15 cellular contexts compared by ENCODE assay signal in genomic region chr5:138140268-138140667, GRCh38. TPM values are rescaled to one million over a fixed set of nuclear protein-coding genes. Genes with fewer than 3 reads are reported as not detected.
A peak's percentile ranks its signal among the peaks of the same experiment; 100 is the strongest.
DNase-seq lines count a peak whose midpoint lies in the region; ATAC-seq, FAIRE-seq and TF ChIP-seq lines count a peak whose summit lies in the region.
"Had no signal": no experiment of that assay in that cellular context is flagged by ENCODE, and none has a peak within 500 bp of the region (broad histone marks: within the 10 kb centered on the region; RNA-seq: fewer than 3 reads in every experiment).

No MANE protein-coding gene starts in this region.

- H4K91ac ChIP-seq in neuronal stem cell (ENCODE audit: low read depth, low read length, poor library complexity), result no peak overlapping the region

- TF ChIP-seq CTCF in HepG2 (CRISPR knock-in tag; IDR thresholded peaks at IDR 0.05) (no peak), right lobe of liver (IDR thresholded peaks at IDR 0.05) (no peak), mesothelial cell of epicardium (IDR thresholded peaks at IDR 0.05; ENCODE audit: unreplicated experiment) (no peak)

- H2AFZ ChIP-seq in HepG2 (ENCODE audit: low read length), result no peak overlapping the region
- H2AFZ ChIP-seq in neuronal stem cell (ENCODE audit: low read length), result peak overlapping the region; percentile 96

- no peak for TF ChIP-seq POLR2A in HepG2 (IDR thresholded peaks at IDR 0.05; ENCODE audit: insufficient read depth in 1 of 2, low read depth in 2 of 2, low read length in 2 of 2)
- no peak for TF ChIP-seq POLR2A in right lobe of liver (IDR thresholded peaks at IDR 0.05)

- TF ChIP-seq EP300 in HepG2 (IDR thresholded peaks at IDR 0.05; ENCODE audit: low read depth in 2 of 2, low read length in 2 of 2) (no peak), HepG2 (CRISPR knock-in tag; IDR thresholded peaks at IDR 0.05; ENCODE audit: borderline replicate concordance) (no peak)

- WGBS in HepG2 (ENCODE audit: low lambda C conversion rate), result 14% methylated on average over 4 of the region's 4 CpGs
- WGBS in right lobe of liver (ENCODE audit: insufficient coverage, low coverage, low lambda C conversion rate, missing lambda C conversion rate), result 56% methylated on average over 4 of the region's 4 CpGs
- no CpG with 5 or more reads among the region's 4 CpGs for WGBS in neuronal stem cell (ENCODE audit: extremely low coverage in 2 of 2, insufficient read length in 2 of 2, insufficient replicate concordance in 1 of 2), 2 donors

- peak overlapping the region; percentile 10 for H3K4me3 Mint-ChIP-seq in mesothelial cell of epicardium
- H3K4me3 Mint-ChIP-seq: CD4-positive, CD25-positive, alpha-beta regulatory T cell had no signal

- no peak overlapping the region for H3K9ac ChIP-seq in HepG2 (ENCODE audit: insufficient read depth, low read depth, low read length)
- no peak overlapping the region for H3K9ac ChIP-seq in neuronal stem cell (ENCODE audit: low read depth, low read length, poor library complexity)
- H3K9ac ChIP-seq: BLaER1 had no signal

- H3K27me3 Mint-ChIP-seq in mesothelial cell of epicardium (ENCODE audit: low read depth), result no peaks in the 10 kb centered on the region

- no peaks in the 10 kb centered on the region for H3K79me2 ChIP-seq in HepG2 (ENCODE audit: insufficient read depth, low read length)

- no peaks in the 10 kb centered on the region for H3K36me3 Mint-ChIP-seq in mesothelial cell of epicardium
- H3K36me3 Mint-ChIP-seq: CD4-positive, CD25-positive, alpha-beta regulatory T cell had no signal

- no peak overlapping the region for H3K18ac ChIP-seq in neuronal stem cell (ENCODE audit: low read length)

- H3K27me3 ChIP-seq in HepG2 (ENCODE audit: control insufficient read depth in 1 of 2, insufficient read depth in 2 of 2, low read length in 2 of 2) (no peaks in the 10 kb centered on the region), right lobe of liver (no peaks in the 10 kb centered on the region), neuronal stem cell (ENCODE audit: control insufficient read depth in 3 of 3, insufficient read depth in 3 of 3, low read depth in 1 of 3, low read length in 3 of 3) (no peaks in the 10 kb centered on the region)
- H3K27me3 ChIP-seq: BLaER1 had no signal

- no peak overlapping the region for H3K27ac ChIP-seq in HepG2 (ENCODE audit: extremely low read length, insufficient read depth, low read length)
- H3K27ac ChIP-seq in right lobe of liver, result no peak overlapping the region
- no peak overlapping the region for H3K27ac ChIP-seq in neuronal stem cell (replicated peaks; ENCODE audit: low read length)
- H3K27ac ChIP-seq: BLaER1 had no signal

- H3K4me1 ChIP-seq in HepG2 (ENCODE audit: insufficient read depth, low read length) (no peaks in the 10 kb centered on the region), right lobe of liver (no peaks in the 10 kb centered on the region), neuronal stem cell (ENCODE audit: control insufficient read depth in 2 of 2, insufficient read depth in 1 of 2, low read depth in 1 of 2, low read length in 2 of 2) (no peaks in the 10 kb centered on the region)

- CTCF ChIA-PET in HepG2 (lab: Yijun Ruan, JAX; ENCODE audit: low intra/inter-chr PET ratio, low total read pairs), result no interaction called here

- H3K9me3 Mint-ChIP-seq in mesothelial cell of epicardium, result no peaks in the 10 kb centered on the region
- H3K9me3 Mint-ChIP-seq: HFFc6 had no signal

- H3K79me1 ChIP-seq in neuronal stem cell (ENCODE audit: low read depth, low read length), result no peaks in the 10 kb centered on the region

- H3K36me3 ChIP-seq in HepG2 (replicated peaks in 1 of 2; ENCODE audit: control insufficient read depth in 1 of 2, insufficient read depth in 2 of 2, low read length in 2 of 2), result no peaks in the 10 kb centered on the region
- H3K36me3 ChIP-seq in right lobe of liver, result no peaks in the 10 kb centered on the region
- H3K36me3 ChIP-seq in neuronal stem cell (replicated peaks in 1 of 2; ENCODE audit: control insufficient read depth in 2 of 2, insufficient read depth in 2 of 2, low read length in 2 of 2), result no peaks in the 10 kb centered on the region
- H3K36me3 ChIP-seq: BLaER1 had no signal

- no peak overlapping the region for H2BK15ac ChIP-seq in neuronal stem cell (ENCODE audit: low read length)

- H4K8ac ChIP-seq in neuronal stem cell (ENCODE audit: low read depth, low read length), result no peak overlapping the region

- POLR2A ChIA-PET in HepG2 (lab: Yijun Ruan, JAX), result no interaction called here

- intact Hi-C loops in HepG2 (cut with micrococcal nuclease; ENCODE audit: unreplicated experiment), result no loop called here
- intact Hi-C loops in right lobe of liver (cut with DNase I), result no loop called here

- no peak overlapping the region for H2AK5ac ChIP-seq in neuronal stem cell (ENCODE audit: low read depth, low read length)

- H3K14ac ChIP-seq in neuronal stem cell (ENCODE audit: low read length), result no peak overlapping the region

- no peak overlapping the region for H3K27ac Mint-ChIP-seq in mesothelial cell of epicardium
- H3K27ac Mint-ChIP-seq: CD4-positive, CD25-positive, alpha-beta regulatory T cell; HFFc6 had no signal

- H3K4me1 Mint-ChIP-seq in mesothelial cell of epicardium, result peaks cover 4% of the 10 kb centered on the region
- H3K4me1 Mint-ChIP-seq: CD4-positive, CD25-positive, alpha-beta regulatory T cell had no signal

- no peak overlapping the region for H3K23ac ChIP-seq in neuronal stem cell (ENCODE audit: low read depth, low read length, poor library complexity)

- H3K4me3 ChIP-seq in HepG2 (replicated peaks in 1 of 3; ENCODE audit: insufficient read depth in 1 of 3, low read depth in 2 of 3, low read length in 3 of 3) (no peak overlapping the region), right lobe of liver (no peak overlapping the region), neuronal stem cell (ENCODE audit: low read length in 2 of 2) (no peak overlapping the region)
- H3K4me3 ChIP-seq: BLaER1 had no signal

- no peaks in the 10 kb centered on the region for H4K20me1 ChIP-seq in HepG2 (ENCODE audit: insufficient read depth, low read length)
- H4K20me1 ChIP-seq: BLaER1 had no signal

- H2BK5ac ChIP-seq in neuronal stem cell (ENCODE audit: low read length), result no peak overlapping the region

- ATAC-seq in HepG2 (no peak), right lobe of liver (no peak)

- H3K4me2 ChIP-seq in HepG2 (ENCODE audit: low read depth, low read length) (no peak overlapping the region), neuronal stem cell (ENCODE audit: insufficient read depth, low read length, poor library complexity, severe bottlenecking) (no peak overlapping the region)

- BruUV-seq in HepG2 (replicated peaks; lab: Mats Ljungman, UMichigan), result no TSS peak

- DNase-seq in HepG2 (ENCODE audit: low spot score), result no peak
- DNase-seq in right lobe of liver, result no peak
- no peak for DNase-seq in mesothelial cell of epicardium (ENCODE audit: low spot score in 2 of 2, unreplicated experiment in 2 of 2)
- no peak for DNase-seq in neuronal stem cell (ENCODE audit: low spot score)
- no peak for DNase-seq in nucleus accumbens (lab: John Stamatoyannopoulos, UW)
- no peak for DNase-seq in NCI-H82 (lab: John Stamatoyannopoulos, UW)
- no peak for DNase-seq in NCI-H1930 (lab: John Stamatoyannopoulos, UW)
- DNase-seq: 8988T; CD4-positive, CD25-positive, alpha-beta regulatory T cell; HCEC 1CT; HFFc6 had no signal

- no peak for TF ChIP-seq RAD21 in HepG2 (CRISPR knock-in tag; IDR thresholded peaks at IDR 0.05)

- no peaks in the 10 kb centered on the region for H3K9me3 ChIP-seq in HepG2 (ENCODE audit: low read length)
- H3K9me3 ChIP-seq in right lobe of liver, result no peaks in the 10 kb centered on the region
- no peaks in the 10 kb centered on the region for H3K9me3 ChIP-seq in neuronal stem cell (replicated peaks in 1 of 2; ENCODE audit: control insufficient read depth in 2 of 2, insufficient read depth in 1 of 2, low read depth in 1 of 2, low read length in 2 of 2)
- H3K9me3 ChIP-seq: BLaER1 had no signal

- in situ Hi-C loops in HepG2 (cut with HindIII; ENCODE audit: extremely low pct_ligation_motif_present, low pct_unique_long_range_greater_than_20kb), result no loop called here

- H2BK12ac ChIP-seq in neuronal stem cell (ENCODE audit: low read length), result no peak overlapping the region

- no peak overlapping the region for H2BK120ac ChIP-seq in neuronal stem cell (ENCODE audit: low read depth, low read length)

- H3K4ac ChIP-seq in neuronal stem cell (ENCODE audit: low read length), result no peak overlapping the region

- no peak for FAIRE-seq in HepG2 (lab: Jason Lieb, UNC)
- FAIRE-seq: HTR-8/SVneo had no signal

RNA-seq across cellular contexts. Expression of gene NME5, which starts 1.0 kb away (rescaled TPM):
- 0.18 and 0.39 TPM in 2 replicates for total RNA-seq in HepG2 (2016; rRNA removed; fragmentation: Illumina TruSeq; extraction: Trizol)
- total RNA-seq in HepG2 (2016; cell fraction: cytosol; rRNA removed; fragmentation: Illumina TruSeq; extraction: Trizol; ENCODE audit: low read depth), result 0.18 TPM in 1 of 2 replicates, not detected in the other
- 0.25 and 0.26 TPM in 2 replicates for total RNA-seq in HepG2 (2016; cell fraction: insoluble cytoplasmic fraction; rRNA removed; fragmentation: Illumina TruSeq; extraction: Trizol)
- not detected in 2 replicates for total RNA-seq in HepG2 (2016; cell fraction: membrane; rRNA removed; fragmentation: Illumina TruSeq; extraction: Trizol)
- total RNA-seq in HepG2 (2016; cell fraction: nucleus; rRNA removed; fragmentation: Illumina TruSeq; extraction: Trizol), result 0.34 TPM in 1 of 2 replicates, not detected in the other
- not detected in 2 replicates for polyA plus RNA-seq in HepG2 (2011; rRNA removed)
- not detected in 2 replicates for polyA plus RNA-seq in HepG2 (2011; cell fraction: cytosol; rRNA removed)
- not detected in 2 replicates for polyA plus RNA-seq in HepG2 (2011; cell fraction: nucleus; rRNA removed)
- not detected in 2 replicates for polyA plus RNA-seq in HepG2 (2012)
- 0.24 TPM in 1 of 2 replicates, not detected in the other for polyA plus RNA-seq in HepG2 (2016; cell fraction: cytosol; fragmentation: Illumina TruSeq; extraction: Trizol; ENCODE audit: low read depth)
- polyA plus RNA-seq in HepG2 (2016; cell fraction: insoluble cytoplasmic fraction; fragmentation: Illumina TruSeq; extraction: Trizol; ENCODE audit: low read depth), result 0.20 and 0.40 TPM in 2 replicates
- polyA plus RNA-seq in HepG2 (2016; cell fraction: membrane; fragmentation: Illumina TruSeq; extraction: Trizol; ENCODE audit: low read depth), result not detected in 2 replicates
- polyA plus RNA-seq in HepG2 (2016; cell fraction: nucleus; fragmentation: Illumina TruSeq; extraction: Trizol; ENCODE audit: insufficient read depth, low read depth), result not detected in 2 replicates
- polyA minus RNA-seq in HepG2 (2011; rRNA and poly(A)+ RNA removed; ENCODE audit: low replicate concordance), result not detected in 2 replicates
- not detected in 2 replicates for polyA minus RNA-seq in HepG2 (2011; cell fraction: cytosol; rRNA and poly(A)+ RNA removed)
- polyA minus RNA-seq in HepG2 (2011; cell fraction: nucleus; rRNA and poly(A)+ RNA removed), result not detected in 2 replicates
- under 1 TPM in 3 of 6 experiments, not detected in 3; 0.22 to 0.32 (median 0.29) TPM for total RNA-seq in right lobe of liver
- total RNA-seq in mesothelial cell of epicardium, result 2.4 to 3.4 TPM (median 2.7 TPM) in 3 replicates
- polyA plus RNA-seq in neuronal stem cell (2013, experiment 1 of 2), result 11.2 TPM
- 11.2 TPM for polyA plus RNA-seq in neuronal stem cell (2013, experiment 2 of 2)
- total RNA-seq: CD4-positive, CD25-positive, alpha-beta regulatory T cell had no signal
- polyA plus RNA-seq: CD4-positive, CD25-positive, alpha-beta regulatory T cell had no signal

RNA-seq across cellular contexts. Expression of gene BRD8, which starts 38.2 kb away (rescaled TPM):
- total RNA-seq in HepG2 (2016; rRNA removed; fragmentation: Illumina TruSeq; extraction: Trizol) (50.6 and 62.5 TPM in 2 replicates), right lobe of liver (10 to 100 TPM in 5 of 6 experiments, 1 to 10 TPM in 1; 9.0 to 33.7 (median 17.0) TPM), mesothelial cell of epicardium (88.7 to 89.3 TPM (median 89.0 TPM) in 3 replicates)
- 11.6 and 13.7 TPM in 2 replicates for total RNA-seq in HepG2 (2016; cell fraction: cytosol; rRNA removed; fragmentation: Illumina TruSeq; extraction: Trizol; ENCODE audit: low read depth)
- total RNA-seq in HepG2 (2016; cell fraction: insoluble cytoplasmic fraction; rRNA removed; fragmentation: Illumina TruSeq; extraction: Trizol), result 47.4 and 59.6 TPM in 2 replicates
- total RNA-seq in HepG2 (2016; cell fraction: membrane; rRNA removed; fragmentation: Illumina TruSeq; extraction: Trizol), result 23.4 and 24.1 TPM in 2 replicates
- 82.0 and 95.0 TPM in 2 replicates for total RNA-seq in HepG2 (2016; cell fraction: nucleus; rRNA removed; fragmentation: Illumina TruSeq; extraction: Trizol)
- polyA plus RNA-seq in HepG2 (2011; rRNA removed), result 57.6 and 71.1 TPM in 2 replicates
- 21.9 and 23.1 TPM in 2 replicates for polyA plus RNA-seq in HepG2 (2011; cell fraction: cytosol; rRNA removed)
- 117 and 118 TPM in 2 replicates for polyA plus RNA-seq in HepG2 (2011; cell fraction: nucleus; rRNA removed)
- 37.3 and 60.0 TPM in 2 replicates for polyA plus RNA-seq in HepG2 (2012)
- 3.8 and 4.9 TPM in 2 replicates for polyA plus RNA-seq in HepG2 (2016; cell fraction: cytosol; fragmentation: Illumina TruSeq; extraction: Trizol; ENCODE audit: low read depth)
- polyA plus RNA-seq in HepG2 (2016; cell fraction: insoluble cytoplasmic fraction; fragmentation: Illumina TruSeq; extraction: Trizol; ENCODE audit: low read depth), result 41.5 and 49.7 TPM in 2 replicates
- 9.2 and 9.8 TPM in 2 replicates for polyA plus RNA-seq in HepG2 (2016; cell fraction: membrane; fragmentation: Illumina TruSeq; extraction: Trizol; ENCODE audit: low read depth)
- polyA plus RNA-seq in HepG2 (2016; cell fraction: nucleus; fragmentation: Illumina TruSeq; extraction: Trizol; ENCODE audit: insufficient read depth, low read depth), result 254 and 256 TPM in 2 replicates
- polyA minus RNA-seq in HepG2 (2011; rRNA and poly(A)+ RNA removed; ENCODE audit: low replicate concordance), result 42.3 and 95.1 TPM in 2 replicates
- 18.9 and 22.9 TPM in 2 replicates for polyA minus RNA-seq in HepG2 (2011; cell fraction: cytosol; rRNA and poly(A)+ RNA removed)
- polyA minus RNA-seq in HepG2 (2011; cell fraction: nucleus; rRNA and poly(A)+ RNA removed), result 77.9 and 82.4 TPM in 2 replicates
- 91.3 TPM for polyA plus RNA-seq in neuronal stem cell (2013, experiment 1 of 2)
- polyA plus RNA-seq in neuronal stem cell (2013, experiment 2 of 2), result 92.0 TPM

RNA-seq across cellular contexts. Expression of gene KIF20A, which starts 38.6 kb away (rescaled TPM):
- total RNA-seq in HepG2 (2016; rRNA removed; fragmentation: Illumina TruSeq; extraction: Trizol), result 66.8 and 91.6 TPM in 2 replicates
- total RNA-seq in HepG2 (2016; cell fraction: cytosol; rRNA removed; fragmentation: Illumina TruSeq; extraction: Trizol; ENCODE audit: low read depth), result 16.2 and 16.7 TPM in 2 replicates
- total RNA-seq in HepG2 (2016; cell fraction: insoluble cytoplasmic fraction; rRNA removed; fragmentation: Illumina TruSeq; extraction: Trizol), result 66.5 and 88.5 TPM in 2 replicates
- 25.5 and 29.6 TPM in 2 replicates for total RNA-seq in HepG2 (2016; cell fraction: membrane; rRNA removed; fragmentation: Illumina TruSeq; extraction: Trizol)
- 50.4 and 55.2 TPM in 2 replicates for total RNA-seq in HepG2 (2016; cell fraction: nucleus; rRNA removed; fragmentation: Illumina TruSeq; extraction: Trizol)
- 12.9 and 17.1 TPM in 2 replicates for polyA plus RNA-seq in HepG2 (2011; rRNA removed)
- polyA plus RNA-seq in HepG2 (2011; cell fraction: cytosol; rRNA removed), result 10.2 and 13.5 TPM in 2 replicates
- 17.4 and 25.0 TPM in 2 replicates for polyA plus RNA-seq in HepG2 (2011; cell fraction: nucleus; rRNA removed)
- 9.1 and 18.8 TPM in 2 replicates for polyA plus RNA-seq in HepG2 (2012)
- 6.5 and 7.7 TPM in 2 replicates for polyA plus RNA-seq in HepG2 (2016; cell fraction: cytosol; fragmentation: Illumina TruSeq; extraction: Trizol; ENCODE audit: low read depth)
- polyA plus RNA-seq in HepG2 (2016; cell fraction: insoluble cytoplasmic fraction; fragmentation: Illumina TruSeq; extraction: Trizol; ENCODE audit: low read depth), result 75.4 and 76.8 TPM in 2 replicates
- polyA plus RNA-seq in HepG2 (2016; cell fraction: membrane; fragmentation: Illumina TruSeq; extraction: Trizol; ENCODE audit: low read depth), result 10.7 and 15.0 TPM in 2 replicates
- 58.3 and 60.2 TPM in 2 replicates for polyA plus RNA-seq in HepG2 (2016; cell fraction: nucleus; fragmentation: Illumina TruSeq; extraction: Trizol; ENCODE audit: insufficient read depth, low read depth)
- polyA minus RNA-seq in HepG2 (2011; rRNA and poly(A)+ RNA removed; ENCODE audit: low replicate concordance), result 71.6 and 227 TPM in 2 replicates
- polyA minus RNA-seq in HepG2 (2011; cell fraction: cytosol; rRNA and poly(A)+ RNA removed), result 18.2 and 22.6 TPM in 2 replicates
- 31.6 and 55.2 TPM in 2 replicates for polyA minus RNA-seq in HepG2 (2011; cell fraction: nucleus; rRNA and poly(A)+ RNA removed)
- 1 to 10 TPM in 3 of 6 experiments, under 1 TPM in 3; 0.55 to 3.3 (median 1.1) TPM for total RNA-seq in right lobe of liver
- total RNA-seq in mesothelial cell of epicardium, result 24.4 to 27.0 TPM (median 26.8 TPM) in 3 replicates
- polyA plus RNA-seq in neuronal stem cell (2013, experiment 1 of 2), result 67.4 TPM
- polyA plus RNA-seq in neuronal stem cell (2013, experiment 2 of 2), result 67.2 TPM

RNA-seq across cellular contexts. Expression of gene WNT8A, which starts 56.4 kb away (rescaled TPM):
- not detected in 2 replicates for total RNA-seq in HepG2 (2016; rRNA removed; fragmentation: Illumina TruSeq; extraction: Trizol)
- total RNA-seq in HepG2 (2016; cell fraction: cytosol; rRNA removed; fragmentation: Illumina TruSeq; extraction: Trizol; ENCODE audit: low read depth), result not detected in 2 replicates
- total RNA-seq in HepG2 (2016; cell fraction: insoluble cytoplasmic fraction; rRNA removed; fragmentation: Illumina TruSeq; extraction: Trizol), result 0.09 TPM in 1 of 2 replicates, not detected in the other
- not detected in 2 replicates for total RNA-seq in HepG2 (2016; cell fraction: membrane; rRNA removed; fragmentation: Illumina TruSeq; extraction: Trizol)
- not detected in 2 replicates for total RNA-seq in HepG2 (2016; cell fraction: nucleus; rRNA removed; fragmentation: Illumina TruSeq; extraction: Trizol)
- 0.04 TPM in 1 of 2 replicates, not detected in the other for polyA plus RNA-seq in HepG2 (2011; rRNA removed)
- not detected in 2 replicates for polyA plus RNA-seq in HepG2 (2011; cell fraction: cytosol; rRNA removed)
- polyA plus RNA-seq in HepG2 (2011; cell fraction: nucleus; rRNA removed), result not detected in 2 replicates
- not detected in 2 replicates for polyA plus RNA-seq in HepG2 (2012)
- not detected in 2 replicates for polyA plus RNA-seq in HepG2 (2016; cell fraction: cytosol; fragmentation: Illumina TruSeq; extraction: Trizol; ENCODE audit: low read depth)
- polyA plus RNA-seq in HepG2 (2016; cell fraction: insoluble cytoplasmic fraction; fragmentation: Illumina TruSeq; extraction: Trizol; ENCODE audit: low read depth), result not detected in 2 replicates
- polyA plus RNA-seq in HepG2 (2016; cell fraction: membrane; fragmentation: Illumina TruSeq; extraction: Trizol; ENCODE audit: low read depth), result not detected in 2 replicates
- not detected in 2 replicates for polyA plus RNA-seq in HepG2 (2016; cell fraction: nucleus; fragmentation: Illumina TruSeq; extraction: Trizol; ENCODE audit: insufficient read depth, low read depth)
- not detected in 2 replicates for polyA minus RNA-seq in HepG2 (2011; rRNA and poly(A)+ RNA removed; ENCODE audit: low replicate concordance)
- not detected in 2 replicates for polyA minus RNA-seq in HepG2 (2011; cell fraction: cytosol; rRNA and poly(A)+ RNA removed)
- not detected in 2 replicates for polyA minus RNA-seq in HepG2 (2011; cell fraction: nucleus; rRNA and poly(A)+ RNA removed)
- total RNA-seq in right lobe of liver, result not detected
- total RNA-seq in mesothelial cell of epicardium, result not detected in 3 replicates
- polyA plus RNA-seq in neuronal stem cell (2013, experiment 1 of 2), result 0.20 TPM
- 0.22 TPM for polyA plus RNA-seq in neuronal stem cell (2013, experiment 2 of 2)
- total RNA-seq: CD4-positive, CD25-positive, alpha-beta regulatory T cell; Daoy; H4; HFFc6 had no signal
- polyA plus RNA-seq: CD4-positive, CD25-positive, alpha-beta regulatory T cell had no signal
